Comparison of ENCODE assay signal across 22 cellular contexts in the genomic region with DNA sequence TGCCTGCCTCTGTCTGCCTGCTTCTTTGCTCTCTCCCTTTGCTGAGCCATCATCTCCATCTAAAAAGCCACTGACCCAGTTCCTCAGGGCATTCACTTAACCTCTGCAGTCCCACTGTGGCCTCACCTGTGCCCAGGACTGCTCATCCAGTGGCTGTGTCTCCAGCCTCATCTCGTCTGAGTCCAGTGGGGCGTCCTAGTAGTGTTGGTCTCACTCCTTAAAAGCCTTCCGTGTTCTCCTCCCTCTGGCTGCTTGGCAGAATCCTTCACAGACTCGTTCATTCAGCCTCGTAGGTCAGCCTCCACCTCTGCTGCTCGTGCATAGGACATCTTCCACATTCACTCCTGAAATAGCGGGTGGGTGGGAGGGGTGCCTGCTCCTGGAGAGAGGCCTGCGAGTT. TPM values are rescaled to one million over a fixed set of nuclear protein-coding genes. Genes with fewer than 3 reads are reported as not detected.
"Had no signal": no experiment of that assay in that cellular context is flagged by ENCODE, and none has a peak within 500 bp of the region (broad histone marks: within the 10 kb centered on the region; RNA-seq: fewer than 3 reads in every experiment).

No MANE protein-coding gene starts in this region.

- H3K27ac ChIP-seq: coronary artery, left ventricle myocardium inferior, psoas muscle, testis, WERI-Rb-1 had no signal

- H3K4me3 Mint-ChIP-seq: activated CD8-positive, alpha-beta T cell treated with anti-CD3 and anti-CD28 coated beads, Interleukin-2, amount 10 ng/mL, durations not matched to agents 7 days and 5 days; brain; central memory CD8-positive, alpha-beta T cell; stimulated activated naive CD8-positive, alpha-beta T cell treated with anti-CD3 and anti-CD28 coated beads, Interleukin-15, Interleukin-2, amounts not matched to agents 100 ng/mL and 50 ng/mL, for 24 hours; T-helper 17 cell had no signal

- H3K9me3 Mint-ChIP-seq: activated naive CD4-positive, alpha-beta T cell treated with anti-CD3 and anti-CD28 coated beads, Interleukin-2, amount 50 U/mL, for 72 hours; brain; central memory CD8-positive, alpha-beta T cell; stimulated activated naive CD8-positive, alpha-beta T cell treated with anti-CD3 and anti-CD28 coated beads, Interleukin-15, Interleukin-2, amounts not matched to agents 100 ng/mL and 50 ng/mL, for 24 hours had no signal

- H3K27ac Mint-ChIP-seq: activated CD8-positive, alpha-beta T cell treated with anti-CD3 and anti-CD28 coated beads, Interleukin-2, amount 10 ng/mL, durations not matched to agents 7 days and 5 days; stimulated activated naive CD8-positive, alpha-beta T cell treated with anti-CD3 and anti-CD28 coated beads, Interleukin-15, Interleukin-2, amounts not matched to agents 100 ng/mL and 50 ng/mL, for 24 hours; T-helper 17 cell had no signal

- ATAC-seq: activated CD8-positive, alpha-beta T cell treated with anti-CD3 and anti-CD28 coated beads, Interleukin-2, amount 10 ng/mL, durations not matched to agents 7 days and 5 days; activated naive CD4-positive, alpha-beta T cell treated with anti-CD3 and anti-CD28 coated beads, Interleukin-2, amount 50 U/mL, for 72 hours; psoas muscle; right lobe of liver; T-helper 17 cell had no signal

- H3K4me3 ChIP-seq: coronary artery, esophagus squamous epithelium, left ventricle myocardium inferior, psoas muscle, right lobe of liver, testis had no signal

- H3K36me3 ChIP-seq: left ventricle myocardium inferior had no signal

- H3K36me3 Mint-ChIP-seq: brain had no signal

- H3K27me3 ChIP-seq: esophagus squamous epithelium, right lobe of liver, testis had no signal

- H3K9me3 ChIP-seq: esophagus squamous epithelium, left ventricle myocardium inferior, psoas muscle, right lobe of liver, testis had no signal

- DNase-seq: activated CD4-positive, alpha-beta T cell treated with anti-CD3 and anti-CD28 coated beads for 4 hours; activated CD8-positive, alpha-beta memory T cell treated with anti-CD3 and anti-CD28 coated beads, Interleukin-2, amount 50 U/mL, for 4 hours; activated CD8-positive, alpha-beta T cell treated with anti-CD3 and anti-CD28 coated beads, Interleukin-2, amount 10 ng/mL, durations not matched to agents 7 days and 5 days; activated gamma-delta T cell; activated T-cell treated with anti-CD3 and anti-CD28 coated beads, Interleukin-2, amount 50 U/mL, for 48 hours; amniotic stem cell; esophagus squamous epithelium; hypothalamus; left ventricle myocardium inferior; mesendoderm; psoas muscle; right lobe of liver; T-helper 17 cell; testis; WERI-Rb-1 had no signal

- H3K4me1 ChIP-seq: psoas muscle had no signal

- H3K27me3 Mint-ChIP-seq: central memory CD8-positive, alpha-beta T cell; stimulated activated naive CD8-positive, alpha-beta T cell treated with anti-CD3 and anti-CD28 coated beads, Interleukin-15, Interleukin-2, amounts not matched to agents 100 ng/mL and 50 ng/mL, for 24 hours had no signal

RNA-seq across cellular contexts. Expression of a gene that starts 7.3 kb away (rescaled TPM):
- total RNA-seq: activated CD8-positive, alpha-beta T cell treated with anti-CD3 and anti-CD28 coated beads, Interleukin-2, amount 10 ng/mL, durations not matched to agents 7 days and 5 days; osteocyte; T-helper 17 cell had no signal

RNA-seq across cellular contexts. Expression of a gene that starts 10.8 kb away (rescaled TPM):
- total RNA-seq: osteocyte had no signal
- polyA plus RNA-seq: neural cell had no signal

RNA-seq across cellular contexts. Expression of a gene that starts 11.0 kb away (rescaled TPM):
- total RNA-seq: osteocyte had no signal
